Comparison of ENCODE assay signal across 14 cellular contexts in the genomic region with DNA sequence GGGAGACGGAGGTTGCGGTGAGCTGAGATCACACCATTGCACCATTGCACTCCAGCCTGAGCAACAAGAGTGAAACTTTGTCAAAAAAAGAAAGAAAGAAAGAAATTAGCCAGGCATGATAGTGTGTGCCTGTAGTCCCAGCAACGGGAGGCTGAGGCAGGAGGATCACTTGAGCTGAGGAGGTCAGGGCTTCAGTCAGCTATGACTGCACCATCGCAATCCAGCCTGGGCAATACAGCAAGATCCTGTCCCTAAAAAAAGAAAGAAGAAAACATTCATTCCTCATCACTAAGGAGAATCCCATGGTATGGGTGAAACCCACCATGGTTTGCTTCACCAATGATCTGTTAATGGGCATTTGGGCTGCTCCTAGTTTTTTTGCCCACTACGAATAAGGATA. TPM values are rescaled to one million over a fixed set of nuclear protein-coding genes. Genes with fewer than 3 reads are reported as not detected.
A peak's percentile ranks its signal among the peaks of the same experiment; 100 is the strongest.
DNase-seq lines count a peak whose midpoint lies in the region; ATAC-seq and TF ChIP-seq lines count a peak whose summit lies in the region.
"Had no signal": no experiment of that assay in that cellular context is flagged by ENCODE, and none has a peak within 500 bp of the region (broad histone marks: within the 10 kb centered on the region; RNA-seq: fewer than 3 reads in every experiment).

No MANE protein-coding gene starts in this region.

- no peaks in the 10 kb centered on the region for H3K9me3 Mint-ChIP-seq in activated CD4-positive, alpha-beta T cell treated with anti-CD3 and anti-CD28 coated beads, Interleukin-2, amount 10 ng/mL, durations not matched to agents 24 days and 14 days
- peaks cover 6% of the 10 kb centered on the region for H3K9me3 Mint-ChIP-seq in WTC11
- H3K9me3 Mint-ChIP-seq in naive thymus-derived CD8-positive, alpha-beta T cell = no peaks in the 10 kb centered on the region
- no peaks in the 10 kb centered on the region for H3K9me3 Mint-ChIP-seq in type B pancreatic cell
- H3K9me3 Mint-ChIP-seq: H9 had no signal

- peaks cover 8% of the 10 kb centered on the region for H3K36me3 Mint-ChIP-seq in activated CD4-positive, alpha-beta T cell treated with anti-CD3 and anti-CD28 coated beads, Interleukin-2, amount 10 ng/mL, durations not matched to agents 24 days and 14 days (ENCODE audit: low read depth)
- peaks cover 5% of the 10 kb centered on the region; the same call in 1 of the 2 replicates for H3K36me3 Mint-ChIP-seq in WTC11
- peaks cover 0 to 4% (median 0%) of the 10 kb centered on the region in 3 donors for H3K36me3 Mint-ChIP-seq in naive thymus-derived CD8-positive, alpha-beta T cell
- H3K36me3 Mint-ChIP-seq in type B pancreatic cell = no peaks in the 10 kb centered on the region

- peaks cover 32% of the 10 kb centered on the region for H3K4me1 Mint-ChIP-seq in activated CD4-positive, alpha-beta T cell treated with anti-CD3 and anti-CD28 coated beads, Interleukin-2, amount 10 ng/mL, durations not matched to agents 24 days and 14 days
- H3K4me1 Mint-ChIP-seq in WTC11 (peaks cover 12% of the 10 kb centered on the region), type B pancreatic cell (ENCODE audit: unreplicated experiment) (peaks cover 17% of the 10 kb centered on the region)
- peaks cover 25 to 39% (median 38%) of the 10 kb centered on the region in 4 donors for H3K4me1 Mint-ChIP-seq in naive thymus-derived CD8-positive, alpha-beta T cell

- intact Hi-C loops in activated CD4-positive, alpha-beta T cell treated with anti-CD3 and anti-CD28 coated beads, Interleukin-2, amount 10 ng/mL, durations not matched to agents 24 days and 14 days (cut with micrococcal nuclease) = no loop called here
- intact Hi-C loops in lower leg skin (cut with DNase I; ENCODE audit: low total_unique reads) = no loop called here
- intact Hi-C loops in left colon (cut with DNase I, micrococcal nuclease) = no loop called here

- WGBS in lower leg skin, 2 donors = 94 to 95% methylated on average over 5 of the region's 5 CpGs

- CTCF ChIA-PET in WTC11 (lab: Charles Lee) = interaction anchor here (1.1 to 2.7 kb wide), 2 partner anchors 11 to 19 kb away, joined by 3 to 11 read pairs; no protein-coding TSS in a partner anchor

- peak overlapping the region; percentile 23 for H3K4me3 Mint-ChIP-seq in activated CD4-positive, alpha-beta T cell treated with anti-CD3 and anti-CD28 coated beads, Interleukin-2, amount 10 ng/mL, durations not matched to agents 24 days and 14 days
- H3K4me3 Mint-ChIP-seq in WTC11 = no peak overlapping the region
- H3K4me3 Mint-ChIP-seq in naive thymus-derived CD8-positive, alpha-beta T cell = peak overlapping the region in 3 of 10 donors; percentile 15 to 60 (median 54)
- peak overlapping the region; percentile 63 for H3K4me3 Mint-ChIP-seq in type B pancreatic cell

- DNase-seq in activated CD4-positive, alpha-beta T cell treated with anti-CD3 and anti-CD28 coated beads, Interleukin-2, amount 10 ng/mL, durations not matched to agents 24 days and 14 days = no peak
- DNase-seq in activated CD4-positive, alpha-beta T cell treated with anti-CD3 and anti-CD28 coated beads for 1 hour = no peak
- DNase-seq in WTC11 (ENCODE audit: low spot score) (no peak), type B pancreatic cell (ENCODE audit: extremely low spot score, unreplicated experiment) (no peak), lower leg skin (ENCODE audit: low spot score in 2 of 2) (no peak), left colon (no peak), cerebellar cortex (ENCODE audit: low spot score) (no peak)
- no peak for DNase-seq in naive thymus-derived CD8-positive, alpha-beta T cell
- DNase-seq: DMS153, DMS79 treated with DMSO at 0.1 percent for 48 hours, EL, GOT3, H9 had no signal

- H3K27me3 Mint-ChIP-seq in activated CD4-positive, alpha-beta T cell treated with anti-CD3 and anti-CD28 coated beads, Interleukin-2, amount 10 ng/mL, durations not matched to agents 24 days and 14 days = peaks cover 12% of the 10 kb centered on the region
- H3K27me3 Mint-ChIP-seq in WTC11 (ENCODE audit: low read depth) (peaks cover 18% of the 10 kb centered on the region), type B pancreatic cell (peaks cover 5% of the 10 kb centered on the region)
- no peaks in the 10 kb centered on the region for H3K27me3 Mint-ChIP-seq in naive thymus-derived CD8-positive, alpha-beta T cell

- no peak overlapping the region for H3K27ac Mint-ChIP-seq in activated CD4-positive, alpha-beta T cell treated with anti-CD3 and anti-CD28 coated beads, Interleukin-2, amount 10 ng/mL, durations not matched to agents 24 days and 14 days
- H3K27ac Mint-ChIP-seq in WTC11 = no peak overlapping the region
- peak overlapping the region in 6 of 10 donors; percentile 31 to 82 (median 66) for H3K27ac Mint-ChIP-seq in naive thymus-derived CD8-positive, alpha-beta T cell
- no peak overlapping the region for H3K27ac Mint-ChIP-seq in type B pancreatic cell
- H3K27ac Mint-ChIP-seq: H9 had no signal

- ATAC-seq in WTC11 (no peak), left colon (no peak)
- no peak for ATAC-seq in naive thymus-derived CD8-positive, alpha-beta T cell

- TF ChIP-seq CTCF in WTC11 (IDR thresholded peaks at IDR 0.05) (no peak), type B pancreatic cell (conservative IDR thresholded peaks at IDR 0.05) (no peak), lower leg skin (IDR thresholded peaks at IDR 0.05) (no peak)

- no peak for TF ChIP-seq POLR2A in lower leg skin (IDR thresholded peaks at IDR 0.05)

- H3K4me3 ChIP-seq in lower leg skin (ENCODE audit: low read depth, poor library complexity, severe bottlenecking) = no peak overlapping the region

- POLR2A ChIA-PET in WTC11 (lab: Charles Lee) = no interaction called here
- POLR2A ChIA-PET in naive thymus-derived CD8-positive, alpha-beta T cell (lab: Charles Lee) = no interaction called here

TF ChIP-seq in WTC11, 78 proteins besides CTCF, POLR2A, EP300 and RAD21:
- TF ChIP-seq ZNF121 (CRISPR knock-in tag; IDR thresholded peaks at IDR 0.05) (peak; percentile 60; the same call in 1 of the 2 replicates), FOXK1 (CRISPR knock-in tag; IDR thresholded peaks at IDR 0.05) (no peak)

RNA-seq across cellular contexts. Expression of a gene that starts 13.0 kb away (rescaled TPM):
- not detected in 2 replicates for total RNA-seq in activated CD4-positive, alpha-beta T cell treated with anti-CD3 and anti-CD28 coated beads, Interleukin-2, amount 10 ng/mL, durations not matched to agents 24 days and 14 days
- total RNA-seq in WTC11 (2021) = 127 to 176 TPM (median 174 TPM) in 3 replicates
- total RNA-seq in naive thymus-derived CD8-positive, alpha-beta T cell = not detected
- polyA plus RNA-seq in naive thymus-derived CD8-positive, alpha-beta T cell = under 1 TPM in 1 of 3 donors, not detected in 2; 0.25 TPM
- total RNA-seq in type B pancreatic cell (ENCODE audit: low replicate concordance) = 45.2 and 104 TPM in 2 replicates
- total RNA-seq in lower leg skin = 10 to 100 TPM; 61.3 to 70.3 (median 63.8) TPM
- 100 to 1,000 TPM; 116 to 158 TPM for total RNA-seq in left colon
- polyA plus RNA-seq: BJ had no signal

RNA-seq across cellular contexts. Expression of a gene that starts 25.2 kb away (rescaled TPM):
- total RNA-seq in activated CD4-positive, alpha-beta T cell treated with anti-CD3 and anti-CD28 coated beads, Interleukin-2, amount 10 ng/mL, durations not matched to agents 24 days and 14 days = 85.5 and 98.6 TPM in 2 replicates
- total RNA-seq in WTC11 (2021) (102 to 111 TPM (median 109 TPM) in 3 replicates), type B pancreatic cell (ENCODE audit: low replicate concordance) (148 and 227 TPM in 2 replicates), lower leg skin (100 to 1,000 TPM; 100 to 180 (median 129) TPM), left colon (100 to 1,000 TPM; 124 to 153 TPM)
- 100 to 1,000 TPM; 268 to 270 TPM for total RNA-seq in naive thymus-derived CD8-positive, alpha-beta T cell
- 100 to 1,000 TPM; 201 to 331 (median 218) TPM for polyA plus RNA-seq in naive thymus-derived CD8-positive, alpha-beta T cell

RNA-seq across cellular contexts. Expression of a gene that starts 31.4 kb away (rescaled TPM):
- total RNA-seq in activated CD4-positive, alpha-beta T cell treated with anti-CD3 and anti-CD28 coated beads, Interleukin-2, amount 10 ng/mL, durations not matched to agents 24 days and 14 days = 41.0 and 44.2 TPM in 2 replicates
- total RNA-seq in WTC11 (2021) (2.1 to 3.3 TPM (median 2.5 TPM) in 3 replicates), type B pancreatic cell (ENCODE audit: low replicate concordance) (4.8 and 6.5 TPM in 2 replicates), lower leg skin (10 to 100 TPM; 11.4 to 14.8 (median 12.8) TPM), left colon (10 to 100 TPM in 1 of 2 donors, 1 to 10 TPM in 1; 9.3 to 12.5 TPM)
- 10 to 100 TPM; 27.2 to 28.1 TPM for total RNA-seq in naive thymus-derived CD8-positive, alpha-beta T cell
- polyA plus RNA-seq in naive thymus-derived CD8-positive, alpha-beta T cell = 100 to 1,000 TPM in 2 of 3 donors, 10 to 100 TPM in 1; 81.6 to 145 (median 108) TPM

RNA-seq across cellular contexts. Expression of a gene that starts 34.3 kb away (rescaled TPM):
- 84.0 and 90.6 TPM in 2 replicates for total RNA-seq in activated CD4-positive, alpha-beta T cell treated with anti-CD3 and anti-CD28 coated beads, Interleukin-2, amount 10 ng/mL, durations not matched to agents 24 days and 14 days
- total RNA-seq in WTC11 (2021) (43.6 to 50.9 TPM (median 49.3 TPM) in 3 replicates), type B pancreatic cell (ENCODE audit: low replicate concordance) (19.0 and 34.4 TPM in 2 replicates), lower leg skin (10 to 100 TPM; 23.8 to 59.3 (median 29.4) TPM), left colon (10 to 100 TPM; 12.9 to 14.9 TPM)
- 10 to 100 TPM; 57.8 to 68.4 TPM for total RNA-seq in naive thymus-derived CD8-positive, alpha-beta T cell
- 10 to 100 TPM; 12.8 to 46.9 (median 20.9) TPM for polyA plus RNA-seq in naive thymus-derived CD8-positive, alpha-beta T cell

RNA-seq across cellular contexts. Expression of a gene that starts 54.0 kb away (rescaled TPM):
- 588 TPM in 2 replicates for total RNA-seq in activated CD4-positive, alpha-beta T cell treated with anti-CD3 and anti-CD28 coated beads, Interleukin-2, amount 10 ng/mL, durations not matched to agents 24 days and 14 days
- total RNA-seq in WTC11 (2021) (626 to 659 TPM (median 656 TPM) in 3 replicates), type B pancreatic cell (ENCODE audit: low replicate concordance) (297 and 524 TPM in 2 replicates), lower leg skin (100 to 1,000 TPM in 2 of 4 donors, 10 to 100 TPM in 2; 71.8 to 122 (median 97.3) TPM), left colon (100 to 1,000 TPM; 129 to 181 TPM)
- 100 to 1,000 TPM; 385 to 391 TPM for total RNA-seq in naive thymus-derived CD8-positive, alpha-beta T cell
- polyA plus RNA-seq in naive thymus-derived CD8-positive, alpha-beta T cell = 10 to 100 TPM; 79.6 to 99.1 (median 92.8) TPM

Comparison
In these comparisons a context has a peak if more than half of its experiments do, and no peak if none do; other contexts are left out.
1. H3K27ac Mint-ChIP-seq: peak in naive thymus-derived CD8-positive, alpha-beta T cell (6 of 10); none in activated CD4-positive, alpha-beta T cell treated with anti-CD3 and anti-CD28 coated beads, Interleukin-2, amount 10 ng/mL, durations not matched to agents 24 days and 14 days (single experiment), WTC11 (single experiment) and type B pancreatic cell (single experiment).
2. RNA of a gene that starts 13.0 kb away (total RNA-seq): 116 to 158 TPM in left colon, 127 to 176 TPM in WTC11, 61.3 to 70.3 TPM in lower leg skin and 45.2 to 104 TPM in type B pancreatic cell; not detected in naive thymus-derived CD8-positive, alpha-beta T cell and not detected in activated CD4-positive, alpha-beta T cell treated with anti-CD3 and anti-CD28 coated beads, Interleukin-2, amount 10 ng/mL, durations not matched to agents 24 days and 14 days; every median in the first group is over 10 times any median in the second.